Comparison of ENCODE assay signal across 1 cellular context in genomic region chr10:97131041-97131659, GRCh38.
TF ChIP-seq lines count a peak whose summit lies in the region.

No MANE protein-coding gene starts in this region.

TF ChIP-seq in IMR-90, 13 proteins besides CTCF, POLR2A, EP300 and RAD21:
- TF ChIP-seq SMC3 (IDR thresholded peaks at IDR 0.05; ENCODE audit: low read depth, low read length) (no peak), MAFK (IDR thresholded peaks at IDR 0.05; ENCODE audit: low read depth, low read length) (no peak), FOS (IDR thresholded peaks at IDR 0.05; ENCODE audit: low read depth, low read length) (no peak), BHLHE40 (IDR thresholded peaks at IDR 0.05; ENCODE audit: low read depth, low read length) (no peak)
